1 cellular context compared by ENCODE assay signal in genomic region chrX:88613338-88613737, GRCh38.
TF ChIP-seq lines count a peak whose summit lies in the region.

No MANE protein-coding gene starts in this region.

TF ChIP-seq in HepG2, 621 proteins besides CTCF, POLR2A, EP300 and RAD21 (continued from another document):
- TF ChIP-seq, protein P1, sequence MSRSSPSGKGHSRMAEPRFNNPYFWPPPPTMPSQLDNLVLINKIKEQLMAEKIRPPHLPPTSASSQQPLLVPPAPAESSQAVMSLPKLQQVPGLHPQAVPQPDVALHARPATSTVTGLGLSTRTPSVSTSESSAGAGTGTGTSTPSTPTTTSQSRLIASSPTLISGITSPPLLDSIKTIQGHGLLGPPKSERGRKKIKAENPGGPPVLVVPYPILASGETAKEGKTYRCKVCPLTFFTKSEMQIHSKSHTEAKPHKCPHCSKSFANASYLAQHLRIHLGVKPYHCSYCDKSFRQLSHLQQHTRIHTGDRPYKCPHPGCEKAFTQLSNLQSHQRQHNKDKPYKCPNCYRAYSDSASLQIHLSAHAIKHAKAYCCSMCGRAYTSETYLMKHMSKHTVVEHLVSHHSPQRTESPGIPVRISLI (CRISPR knock-in tag; IDR thresholded peaks at IDR 0.05; ENCODE audit: borderline replicate concordance) = peak; percentile 81
- TF ChIP-seq XBP1 (CRISPR knock-in tag; IDR thresholded peaks at IDR 0.05) = no peak
- TF ChIP-seq STAG1 (CRISPR knock-in tag; IDR thresholded peaks at IDR 0.05) = peak; percentile 90
- peak; percentile 22; the same call in 1 of the 2 replicates for TF ChIP-seq ZMYM4 (CRISPR knock-in tag; IDR thresholded peaks at IDR 0.05)
- peak; percentile 43; the same call in 1 of the 2 replicates for TF ChIP-seq FOXA3 (CRISPR knock-in tag; IDR thresholded peaks at IDR 0.05)
